Comparison of ENCODE assay signal across 8 cellular contexts in genomic region chr16:67108931-67109406, GRCh38. TPM values are rescaled to one million over a fixed set of nuclear protein-coding genes. Genes with fewer than 3 reads are reported as not detected.
DNase-seq lines count a peak whose midpoint lies in the region; ATAC-seq and TF ChIP-seq lines count a peak whose summit lies in the region.

No MANE protein-coding gene starts in this region.

- H3K4me3 Mint-ChIP-seq in T-helper 17 cell = peak overlapping the region; percentile 97

- peak overlapping the region; percentile 86 for H3K27ac Mint-ChIP-seq in T-helper 17 cell

- no peaks in the 10 kb centered on the region for H3K9me3 ChIP-seq in T-helper 17 cell (ENCODE audit: control insufficient read depth, low read length, poor library complexity, severe bottlenecking)

- intact Hi-C loops in sciatic nerve (cut with DNase I) = loop anchor here (5.0 kb wide), 1 partner anchor 612 kb away; no protein-coding TSS in a partner anchor

- no peak for TF ChIP-seq CTCF in GM12865 (IDR thresholded peaks at IDR 0.05; ENCODE audit: insufficient read depth, low read depth, low read length, missing control alignments)
- no peak for TF ChIP-seq CTCF in fibroblast of the aortic adventitia (IDR thresholded peaks at IDR 0.05; ENCODE audit: insufficient read depth, low read length)

- no peak for ATAC-seq in T-helper 17 cell
- peak; percentile 19 for ATAC-seq in sciatic nerve

- DNase-seq in GM12865 (ENCODE audit: low read depth) (no peak), T-helper 17 cell (no peak), fibroblast of the aortic adventitia (ENCODE audit: low read depth) (no peak), sciatic nerve (ENCODE audit: low spot score) (peak; percentile 60), NAMALWA (ENCODE audit: low spot score) (no peak), AML-193 (lab: John Stamatoyannopoulos, UW) (no peak), CD1c-positive myeloid dendritic cell (ENCODE audit: extremely low spot score) (no peak)
- DNase-seq in stimulated activated CD4-positive, alpha-beta T cell treated with anti-CD3 and anti-CD28 coated beads, Interleukin-15, amount 100 ng/mL, for 24 hours = no peak

- H3K36me3 Mint-ChIP-seq in T-helper 17 cell (ENCODE audit: low read depth) = peaks cover 2% of the 10 kb centered on the region

- H3K27me3 Mint-ChIP-seq in T-helper 17 cell = no peaks in the 10 kb centered on the region

- H3K4me1 Mint-ChIP-seq in T-helper 17 cell = peaks cover 29% of the 10 kb centered on the region

- H3K4me3 ChIP-seq in GM12865 (ENCODE audit: low read depth, low read length) (peak overlapping the region; percentile 80), fibroblast of the aortic adventitia (ENCODE audit: low read depth, low read length) (peak overlapping the region; percentile 67)

RNA-seq across cellular contexts. Expression of gene PHAF1, which starts 0.8 kb away (rescaled TPM):
- total RNA-seq in T-helper 17 cell (10 to 100 TPM; 11.9 to 17.0 TPM), fibroblast of the aortic adventitia (ENCODE audit: low replicate concordance) (2.9 and 15.9 TPM in 2 replicates), sciatic nerve (13.2 TPM)

RNA-seq across cellular contexts. Expression of gene B3GNT9, which starts 41.8 kb away (rescaled TPM):
- total RNA-seq in T-helper 17 cell (1 to 10 TPM; 7.0 to 8.1 TPM), fibroblast of the aortic adventitia (ENCODE audit: low replicate concordance) (37.0 and 42.4 TPM in 2 replicates), sciatic nerve (13.9 TPM)

RNA-seq across cellular contexts. Expression of gene TRADD, which starts 50.7 kb away (rescaled TPM):
- 100 to 1,000 TPM in 1 of 2 donors, 10 to 100 TPM in 1; 92.7 to 103 TPM for total RNA-seq in T-helper 17 cell
- 12.3 and 29.1 TPM in 2 replicates for total RNA-seq in fibroblast of the aortic adventitia (ENCODE audit: low replicate concordance)
- 11.3 TPM for total RNA-seq in sciatic nerve

RNA-seq across cellular contexts. Expression of gene FBXL8, which starts 50.8 kb away (rescaled TPM):
- total RNA-seq in T-helper 17 cell = 10 to 100 TPM; 50.0 to 55.1 TPM
- 11.3 and 29.7 TPM in 2 replicates for total RNA-seq in fibroblast of the aortic adventitia (ENCODE audit: low replicate concordance)
- total RNA-seq in sciatic nerve = 10.1 TPM

RNA-seq across cellular contexts. Expression of gene HSF4, which starts 55.6 kb away (rescaled TPM):
- total RNA-seq in T-helper 17 cell = 10 to 100 TPM; 54.5 to 80.9 TPM
- total RNA-seq in fibroblast of the aortic adventitia (ENCODE audit: low replicate concordance) = 6.4 and 17.9 TPM in 2 replicates
- 123 TPM for total RNA-seq in sciatic nerve
